34 cellular contexts compared by ENCODE assay signal in genomic region chr7:982511-983181, GRCh38. TPM values are rescaled to one million over a fixed set of nuclear protein-coding genes. Genes with fewer than 3 reads are reported as not detected.
DNase-seq lines count a peak whose midpoint lies in the region; ATAC-seq and TF ChIP-seq lines count a peak whose summit lies in the region.
"Had no signal": no experiment of that assay in that cellular context is flagged by ENCODE, and none has a peak within 500 bp of the region (broad histone marks: within the 10 kb centered on the region; RNA-seq: fewer than 3 reads in every experiment).

CYP2W1 (plus strand) TSS chr7:983181; CDS start chr7:983212, 31 bp downstream.

- H2BK15ac ChIP-seq in mesenchymal stem cell (ENCODE audit: low read depth, poor library complexity, severe bottlenecking) = no peak within 1 kb of the TSS

- H3K14ac ChIP-seq in mesenchymal stem cell (ENCODE audit: low read length in 2 of 2) = no peak within 1 kb of the TSS

- H3K4me2 ChIP-seq in BLaER1 (peak within 1 kb of the TSS; percentile 84), mesenchymal stem cell (ENCODE audit: low read length, poor library complexity, severe bottlenecking) (no peak within 1 kb of the TSS)

- no peak within 1 kb of the TSS for H2BK120ac ChIP-seq in mesenchymal stem cell (ENCODE audit: low read depth, low read length)

- H3K4me1 ChIP-seq in BLaER1 (peaks cover 100% of the 10 kb centered on the region), HEK293 (ENCODE audit: control insufficient read depth, insufficient read depth, low read length) (no peaks in the 10 kb centered on the region), duodenal mucosa (ENCODE audit: control insufficient read depth in 1 of 2, insufficient read depth in 2 of 2, low read length in 2 of 2) (peaks cover 25 to 31% of the 10 kb centered on the region in 2 donors), mesenchymal stem cell (ENCODE audit: control insufficient read depth, insufficient read depth, low read depth, low read length) (peaks cover 50% of the 10 kb centered on the region)

- H2AK5ac ChIP-seq in mesenchymal stem cell (ENCODE audit: low read length, severe bottlenecking) = peak within 1 kb of the TSS; percentile 68

- H3K27me3 ChIP-seq in BLaER1 = no peaks in the 10 kb centered on the region
- H3K27me3 ChIP-seq in duodenal mucosa (ENCODE audit: control insufficient read depth in 1 of 2, insufficient read depth in 2 of 2, low read length in 2 of 2) = no peaks in the 10 kb centered on the region
- H3K27me3 ChIP-seq in mesenchymal stem cell (ENCODE audit: control insufficient read depth in 1 of 2, insufficient read depth in 1 of 2, low read length in 2 of 2) = peaks cover 0 to 54% of the 10 kb centered on the region in 2 experiments
- H3K27me3 ChIP-seq in brain microvascular endothelial cell (replicated peaks) = no peaks in the 10 kb centered on the region
- H3K27me3 ChIP-seq: ovary, Peyer's patch had no signal

- H4K91ac ChIP-seq in mesenchymal stem cell (ENCODE audit: low read length) = no peak within 1 kb of the TSS

- ATAC-seq in T-helper 17 cell = no peak
- no peak for ATAC-seq in omental fat pad (ENCODE audit: low FRiP score)

- H3K27me3 Mint-ChIP-seq in T-helper 17 cell = peaks cover 11% of the 10 kb centered on the region
- H3K27me3 Mint-ChIP-seq in activated CD4-positive, alpha-beta memory T cell treated with anti-CD3 and anti-CD28 coated beads, Interleukin-2, amount 10 ng/mL, durations not matched to agents 7 days and 5 days = no peaks in the 10 kb centered on the region

- no peak within 1 kb of the TSS for H3K4me3 Mint-ChIP-seq in T-helper 17 cell
- H3K4me3 Mint-ChIP-seq in activated CD4-positive, alpha-beta memory T cell treated with anti-CD3 and anti-CD28 coated beads, Interleukin-2, amount 10 ng/mL, durations not matched to agents 7 days and 5 days = no peak within 1 kb of the TSS
- H3K4me3 Mint-ChIP-seq: activated naive CD8-positive, alpha-beta T cell; CD8-positive, alpha-beta memory T cell; nephron; T-helper 2 cell treated with Interferon-gamma antibody and Interleukin-4, amounts not matched to agents 5 μg/mL and 100 μg/mL, for 36 hours had no signal

- H3K4ac ChIP-seq in mesenchymal stem cell (ENCODE audit: low read depth in 1 of 2, low read length in 2 of 2) = no peak within 1 kb of the TSS

- H4K20me1 ChIP-seq in BLaER1 = no peaks in the 10 kb centered on the region

- H2AFZ ChIP-seq in mesenchymal stem cell (ENCODE audit: low read depth, low read length) = no peak within 1 kb of the TSS

- H3K36me3 ChIP-seq in BLaER1 (no peaks in the 10 kb centered on the region), HEK293 (ENCODE audit: control insufficient read depth in 2 of 2, insufficient read depth in 1 of 2, low read length in 2 of 2) (no peaks in the 10 kb centered on the region), duodenal mucosa (ENCODE audit: control insufficient read depth in 1 of 2, insufficient read depth in 2 of 2, low read length in 2 of 2) (no peaks in the 10 kb centered on the region), mesenchymal stem cell (ENCODE audit: control insufficient read depth in 1 of 2, insufficient read depth in 2 of 2, low read depth in 1 of 2, low read length in 2 of 2) (no peaks in the 10 kb centered on the region), brain microvascular endothelial cell (replicated peaks) (no peaks in the 10 kb centered on the region)
- H3K36me3 ChIP-seq: ovary, Peyer's patch, thoracic aorta had no signal

- H3K9ac ChIP-seq in BLaER1 (peak within 1 kb of the TSS; percentile 73), duodenal mucosa (ENCODE audit: low read depth in 1 of 2, low read length in 2 of 2) (peak within 1 kb of the TSS; percentile 25 to 33), mesenchymal stem cell (ENCODE audit: low read length) (no peak within 1 kb of the TSS)

- H2BK12ac ChIP-seq in mesenchymal stem cell (ENCODE audit: low read length in 2 of 2) = no peak within 1 kb of the TSS

- H3K9me3 ChIP-seq in BLaER1 (no peaks in the 10 kb centered on the region), HEK293 (ENCODE audit: control insufficient read depth, insufficient read depth, low read depth, low read length) (no peaks in the 10 kb centered on the region), duodenal mucosa (ENCODE audit: control insufficient read depth in 1 of 2, low read length in 2 of 2) (no peaks in the 10 kb centered on the region), mesenchymal stem cell (ENCODE audit: control insufficient read depth, low read length) (no peaks in the 10 kb centered on the region), T-helper 17 cell (ENCODE audit: control insufficient read depth, low read length, poor library complexity, severe bottlenecking) (no peaks in the 10 kb centered on the region)
- H3K9me3 ChIP-seq: ovary, Peyer's patch, thoracic aorta had no signal

- no peak within 1 kb of the TSS for H3K27ac Mint-ChIP-seq in T-helper 17 cell
- no peak within 1 kb of the TSS for H3K27ac Mint-ChIP-seq in activated CD4-positive, alpha-beta memory T cell treated with anti-CD3 and anti-CD28 coated beads, Interleukin-2, amount 10 ng/mL, durations not matched to agents 7 days and 5 days
- H3K27ac Mint-ChIP-seq: activated naive CD8-positive, alpha-beta T cell; CD8-positive, alpha-beta memory T cell; nephron; T-helper 2 cell treated with Interferon-gamma antibody and Interleukin-4, amounts not matched to agents 5 μg/mL and 100 μg/mL, for 36 hours had no signal

- H3K18ac ChIP-seq in mesenchymal stem cell (ENCODE audit: low read depth in 1 of 2, low read length in 2 of 2) = no peak within 1 kb of the TSS

- H4K8ac ChIP-seq in mesenchymal stem cell (ENCODE audit: low read length) = no peak within 1 kb of the TSS

- H3K79me1 ChIP-seq in mesenchymal stem cell (replicated peaks; ENCODE audit: low read length, poor library complexity, severe bottlenecking) = no peaks in the 10 kb centered on the region

- in situ Hi-C loops in brain microvascular endothelial cell (cut with HindIII; ENCODE audit: low pct_ligation_motif_present, low sequenced_read_pairs) = no loop called here

- H3K9me3 Mint-ChIP-seq in activated CD4-positive, alpha-beta memory T cell treated with anti-CD3 and anti-CD28 coated beads, Interleukin-2, amount 10 ng/mL, durations not matched to agents 7 days and 5 days = no peaks in the 10 kb centered on the region
- H3K9me3 Mint-ChIP-seq: CD8-positive, alpha-beta memory T cell; nephron; T-helper 2 cell treated with Interferon-gamma antibody and Interleukin-4, amounts not matched to agents 5 μg/mL and 100 μg/mL, for 36 hours had no signal

- TF ChIP-seq CTCF in HEK293 (tag by site-specific recombination; IDR thresholded peaks at IDR 0.05) (no peak), omental fat pad (IDR thresholded peaks at IDR 0.05) (no peak), brain microvascular endothelial cell (IDR thresholded peaks at IDR 0.05; ENCODE audit: low read depth, low read length, missing control alignments) (no peak)

- H3K4me3 ChIP-seq in BLaER1 = peak within 1 kb of the TSS; percentile 39; the same call in 1 of the 2 replicates
- no peak within 1 kb of the TSS for H3K4me3 ChIP-seq in HEK293 (ENCODE audit: low read depth, low read length)
- H3K4me3 ChIP-seq in duodenal mucosa (ENCODE audit: low read depth in 1 of 2, low read length in 2 of 2) = peak within 1 kb of the TSS in 1 of 2 donors; percentile 35
- peak within 1 kb of the TSS in 1 of 2 experiments; percentile 5 for H3K4me3 ChIP-seq in mesenchymal stem cell (ENCODE audit: insufficient read depth in 1 of 2, low read depth in 1 of 2, low read length in 2 of 2)
- H3K4me3 ChIP-seq in brain microvascular endothelial cell (ENCODE audit: low read depth, low read length) = no peak within 1 kb of the TSS
- H3K4me3 ChIP-seq: lung, ovary, Peyer's patch, thoracic aorta had no signal

- H3K23ac ChIP-seq in mesenchymal stem cell (ENCODE audit: low read length in 2 of 2) = no peak within 1 kb of the TSS

- CTCF ChIA-PET in HEK293 (lab: Yijun Ruan, JAX) = interaction anchor here (1.3 to 3.1 kb wide), 3 partner anchors 10 to 83 kb away, joined by 3 to 30 read pairs (median 4); no protein-coding TSS in a partner anchor
- CTCF ChIA-PET in activated CD4-positive, alpha-beta memory T cell treated with anti-CD3 and anti-CD28 coated beads, Interleukin-2, amount 10 ng/mL, durations not matched to agents 7 days and 5 days (lab: Charles Lee) = interaction anchor here (0.8 to 0.9 kb wide), 2 partner anchors 10 to 194 kb away, joined by 4 read pairs; no protein-coding TSS in a partner anchor

- 88% methylated on average over 20 of the region's 21 CpGs for WGBS in mesenchymal stem cell

- peak within 1 kb of the TSS; percentile 92 for H3K27ac ChIP-seq in BLaER1
- H3K27ac ChIP-seq in HEK293 (ENCODE audit: extremely low read depth, low read depth, low read length) = no peak within 1 kb of the TSS
- H3K27ac ChIP-seq in duodenal mucosa (ENCODE audit: low read depth, low read length) = peak within 1 kb of the TSS; percentile 20
- no peak within 1 kb of the TSS for H3K27ac ChIP-seq in mesenchymal stem cell (ENCODE audit: low read length, poor library complexity, severe bottlenecking)
- no peak within 1 kb of the TSS for H3K27ac ChIP-seq in brain microvascular endothelial cell
- H3K27ac ChIP-seq: ovary, Peyer's patch, thoracic aorta had no signal

- no peaks in the 10 kb centered on the region for H3K36me3 Mint-ChIP-seq in T-helper 17 cell (ENCODE audit: low read depth)
- no peaks in the 10 kb centered on the region for H3K36me3 Mint-ChIP-seq in activated CD4-positive, alpha-beta memory T cell treated with anti-CD3 and anti-CD28 coated beads, Interleukin-2, amount 10 ng/mL, durations not matched to agents 7 days and 5 days (ENCODE audit: low read depth)
- H3K36me3 Mint-ChIP-seq: activated naive CD8-positive, alpha-beta T cell; CD8-positive, alpha-beta memory T cell had no signal

- no peak within 1 kb of the TSS for H2BK5ac ChIP-seq in mesenchymal stem cell (ENCODE audit: low read depth, low read length, poor library complexity, severe bottlenecking)

- DNase-seq in mesenchymal stem cell = no peak
- no peak for DNase-seq in T-helper 17 cell
- DNase-seq in omental fat pad (ENCODE audit: low spot score) = no peak
- no peak for DNase-seq in brain microvascular endothelial cell
- DNase-seq in activated CD4-positive, alpha-beta memory T cell treated with anti-CD3 and anti-CD28 coated beads, Interleukin-2, amount 10 ng/mL, durations not matched to agents 7 days and 5 days = no peak
- DNase-seq: activated CD4-positive, alpha-beta T cell treated with anti-CD3 and anti-CD28 coated beads for 48 hours; activated effector memory CD4-positive, alpha-beta T cell treated with anti-CD3 and anti-CD28 coated beads, Interleukin-2, amount 50 U/mL, for 16 hours; AML-193; anterior cingulate cortex; CD8-positive, alpha-beta memory T cell; effector memory CD4-positive, alpha-beta T cell; erythroblast; foreskin fibroblast; H7; head of caudate nucleus; KG1; MM.1S; NCI-H2029 treated with DMSO at 0.1 percent for 48 hours; NCI-H345; Peyer's patch; SHP77 treated with DMSO at 0.1 percent for 48 hours; stimulated activated naive CD4-positive, alpha-beta T cell had no signal

- POLR2A ChIA-PET in HEK293 (lab: Yijun Ruan, JAX) = no interaction called here
- POLR2A ChIA-PET in activated CD4-positive, alpha-beta memory T cell treated with anti-CD3 and anti-CD28 coated beads, Interleukin-2, amount 10 ng/mL, durations not matched to agents 7 days and 5 days (lab: Charles Lee) = no interaction called here

- H3K4me1 Mint-ChIP-seq in T-helper 17 cell = no peaks in the 10 kb centered on the region
- no peaks in the 10 kb centered on the region for H3K4me1 Mint-ChIP-seq in activated CD4-positive, alpha-beta memory T cell treated with anti-CD3 and anti-CD28 coated beads, Interleukin-2, amount 10 ng/mL, durations not matched to agents 7 days and 5 days
- H3K4me1 Mint-ChIP-seq: CD8-positive, alpha-beta memory T cell had no signal

RNA-seq across cellular contexts. Expression of gene CYP2W1, which starts in this region (rescaled TPM):
- not detected for polyA plus RNA-seq in mesenchymal stem cell (2013, experiment 1 of 2)
- not detected for polyA plus RNA-seq in mesenchymal stem cell (2013, experiment 2 of 2)
- not detected for total RNA-seq in T-helper 17 cell
- total RNA-seq in omental fat pad = not detected
- not detected for total RNA-seq in activated CD4-positive, alpha-beta memory T cell treated with anti-CD3 and anti-CD28 coated beads, Interleukin-2, amount 10 ng/mL, durations not matched to agents 7 days and 5 days
- total RNA-seq: A673; activated CD8-positive, alpha-beta memory T cell treated with anti-CD3 and anti-CD28 coated beads for 36 hours; CD8-positive, alpha-beta memory T cell; H7; kidney epithelial cell; thoracic aorta had no signal
- polyA plus RNA-seq: CD8-positive, alpha-beta memory T cell had no signal

Comparison
In these comparisons a context has a peak if more than half of its experiments do, and no peak if none do; other contexts are left out.
1. H3K27ac ChIP-seq: peak in BLaER1 (single experiment) and duodenal mucosa (single experiment); none in HEK293 (single experiment), mesenchymal stem cell (single experiment) and brain microvascular endothelial cell (single experiment).